Comparison of ENCODE assay signal across 9 cellular contexts in genomic region chr2:191114403-191114886, GRCh38. TPM values are rescaled to one million over a fixed set of nuclear protein-coding genes. Genes with fewer than 3 reads are reported as not detected.
DNase-seq lines count a peak whose midpoint lies in the region; ATAC-seq, FAIRE-seq and TF ChIP-seq lines count a peak whose summit lies in the region.
"Had no signal": no experiment of that assay in that cellular context is flagged by ENCODE, and none has a peak within 500 bp of the region (broad histone marks: within the 10 kb centered on the region; RNA-seq: fewer than 3 reads in every experiment).

No MANE protein-coding gene starts in this region.

- H3K36me3 ChIP-seq in right atrium auricular region (no peaks in the 10 kb centered on the region), HepG2 (replicated peaks in 1 of 2; ENCODE audit: control insufficient read depth in 1 of 2, insufficient read depth in 2 of 2, low read length in 2 of 2) (no peaks in the 10 kb centered on the region), mesendoderm (ENCODE audit: control insufficient read depth, insufficient read depth, low read length) (no peaks in the 10 kb centered on the region)

- H2BK15ac ChIP-seq in mesendoderm (replicated peaks; ENCODE audit: low read depth) = no peak overlapping the region

- no peaks in the 10 kb centered on the region for H3K79me1 ChIP-seq in mesendoderm (ENCODE audit: low read length)

- H3K4me1 ChIP-seq in right atrium auricular region = no peaks in the 10 kb centered on the region
- H3K4me1 ChIP-seq in HepG2 (ENCODE audit: insufficient read depth, low read length) = no peaks in the 10 kb centered on the region
- H3K4me1 ChIP-seq in mesendoderm (ENCODE audit: control insufficient read depth, low read depth, low read length) = no peaks in the 10 kb centered on the region

- no peak overlapping the region for H3K56ac ChIP-seq in mesendoderm (ENCODE audit: low read length)

- TF ChIP-seq RAD21 in HepG2 (CRISPR knock-in tag; IDR thresholded peaks at IDR 0.05) = no peak

- ATAC-seq in left cardiac atrium (peak; percentile 25 to 59), HG02938 (IDR thresholded peaks at IDR 0.05; ENCODE audit: unreplicated experiment) (peak; percentile 77), T-helper 17 cell (peak; percentile 23), HepG2 (no peak)

- H2BK5ac ChIP-seq in mesendoderm (ENCODE audit: low read length) = no peak overlapping the region

- no peaks in the 10 kb centered on the region for H3K9me3 ChIP-seq in right atrium auricular region
- H3K9me3 ChIP-seq in T-helper 17 cell (ENCODE audit: control insufficient read depth, low read length, poor library complexity, severe bottlenecking) = no peaks in the 10 kb centered on the region
- H3K9me3 ChIP-seq in HepG2 (ENCODE audit: low read length) = no peaks in the 10 kb centered on the region

- no peak overlapping the region for H2AK5ac ChIP-seq in mesendoderm (ENCODE audit: low read length)

- POLR2A ChIA-PET in HepG2 (lab: Yijun Ruan, JAX) = no interaction called here

- H4K8ac ChIP-seq in mesendoderm (ENCODE audit: low read depth, low read length) = no peak overlapping the region

- CTCF ChIA-PET in HepG2 (lab: Yijun Ruan, JAX; ENCODE audit: low intra/inter-chr PET ratio, low total read pairs) = no interaction called here

- no peak overlapping the region for H2AFZ ChIP-seq in HepG2 (ENCODE audit: low read length)

- TF ChIP-seq EP300 in HepG2 (IDR thresholded peaks at IDR 0.05; ENCODE audit: low read depth in 2 of 2, low read length in 2 of 2) (no peak), HepG2 (CRISPR knock-in tag; IDR thresholded peaks at IDR 0.05; ENCODE audit: borderline replicate concordance) (no peak)

- intact Hi-C loops in left cardiac atrium (cut with DNase I) = no loop called here
- intact Hi-C loops in HepG2 (cut with micrococcal nuclease; ENCODE audit: unreplicated experiment) = no loop called here

- no peak overlapping the region for H3K9ac ChIP-seq in HepG2 (ENCODE audit: insufficient read depth, low read depth, low read length)
- H3K9ac ChIP-seq in mesendoderm (ENCODE audit: low read length) = no peak overlapping the region

- peak overlapping the region; percentile 64 for H3K4me3 Mint-ChIP-seq in T-helper 17 cell

- no peaks in the 10 kb centered on the region for H3K27me3 Mint-ChIP-seq in T-helper 17 cell

- no peak overlapping the region for H3K4me2 ChIP-seq in HepG2 (ENCODE audit: low read depth, low read length)
- no peak overlapping the region for H3K4me2 ChIP-seq in mesendoderm (ENCODE audit: low read length)

- TF ChIP-seq CTCF in right atrium auricular region (IDR thresholded peaks at IDR 0.05) (no peak), HepG2 (CRISPR knock-in tag; IDR thresholded peaks at IDR 0.05) (no peak)

- DNase-seq in left cardiac atrium (no peak), right atrium auricular region (ENCODE audit: low spot score) (no peak), T-helper 17 cell (no peak), HepG2 (ENCODE audit: low spot score) (no peak), putamen (ENCODE audit: low spot score) (no peak), mesendoderm (no peak), kidney glomerular epithelial cell (lab: John Stamatoyannopoulos, UW) (no peak)

- no peak overlapping the region for H3K4ac ChIP-seq in mesendoderm (ENCODE audit: low read depth, low read length)

- no peak overlapping the region for H3K4me3 ChIP-seq in right atrium auricular region
- no peak overlapping the region for H3K4me3 ChIP-seq in HepG2 (replicated peaks in 1 of 3; ENCODE audit: insufficient read depth in 1 of 3, low read depth in 2 of 3, low read length in 3 of 3)
- H3K4me3 ChIP-seq in mesendoderm (ENCODE audit: low read length) = no peak overlapping the region

- no TSS peak for BruUV-seq in HepG2 (replicated peaks; lab: Mats Ljungman, UMichigan)

- no peak overlapping the region for H4K5ac ChIP-seq in mesendoderm (ENCODE audit: low read length)

- TF ChIP-seq POLR2A in HepG2 (IDR thresholded peaks at IDR 0.05; ENCODE audit: insufficient read depth in 1 of 2, low read depth in 2 of 2, low read length in 2 of 2) = no peak

- peaks cover 42% of the 10 kb centered on the region for H3K4me1 Mint-ChIP-seq in T-helper 17 cell

- WGBS in HepG2 (ENCODE audit: low lambda C conversion rate) = 2% methylated on average over 6 of the region's 6 CpGs
- no CpG with 5 or more reads among the region's 6 CpGs for WGBS in mesendoderm (ENCODE audit: extremely low coverage, insufficient coverage, low lambda C conversion rate)

- H3K18ac ChIP-seq in mesendoderm (ENCODE audit: low read length) = no peak overlapping the region

- H3K27ac ChIP-seq in right atrium auricular region (no peak overlapping the region), HepG2 (ENCODE audit: extremely low read length, insufficient read depth, low read length) (no peak overlapping the region), mesendoderm (ENCODE audit: low read depth, low read length) (no peak overlapping the region)
- H3K27ac ChIP-seq: VCaP had no signal

- H3K36me3 Mint-ChIP-seq in T-helper 17 cell (ENCODE audit: low read depth) = peaks cover 2% of the 10 kb centered on the region

- H3K27me3 ChIP-seq in right atrium auricular region (no peaks in the 10 kb centered on the region), HepG2 (ENCODE audit: control insufficient read depth in 1 of 2, insufficient read depth in 2 of 2, low read length in 2 of 2) (peaks cover 0 to 7% of the 10 kb centered on the region in 2 experiments; a peak in 2 of 5 replicates), mesendoderm (ENCODE audit: insufficient read depth, low read length, poor library complexity) (no peaks in the 10 kb centered on the region)

- no peak overlapping the region for H3K23ac ChIP-seq in mesendoderm (ENCODE audit: low read length)

- H3K27ac Mint-ChIP-seq in T-helper 17 cell = peak overlapping the region; percentile 86

- FAIRE-seq in HepG2 (lab: Jason Lieb, UNC) = no peak

- in situ Hi-C loops in HepG2 (cut with HindIII; ENCODE audit: extremely low pct_ligation_motif_present, low pct_unique_long_range_greater_than_20kb) = no loop called here

- no peak overlapping the region for H2BK120ac ChIP-seq in mesendoderm (ENCODE audit: low read depth, low read length)

- no peaks in the 10 kb centered on the region for H3K79me2 ChIP-seq in HepG2 (ENCODE audit: insufficient read depth, low read length)
- no peaks in the 10 kb centered on the region for H3K79me2 ChIP-seq in mesendoderm (ENCODE audit: control insufficient read depth, insufficient read depth, low read length)

- no peaks in the 10 kb centered on the region for H4K20me1 ChIP-seq in HepG2 (ENCODE audit: insufficient read depth, low read length)

TF ChIP-seq in HepG2, 621 proteins besides CTCF, POLR2A, EP300 and RAD21 (continues in another document):
- TF ChIP-seq RORA (CRISPR knock-in tag; IDR thresholded peaks at IDR 0.05) (no peak), KLF9 (CRISPR knock-in tag; IDR thresholded peaks at IDR 0.05; ENCODE audit: low read depth) (no peak), ZBTB38 (CRISPR knock-in tag; IDR thresholded peaks at IDR 0.05) (no peak), MAFK (conservative IDR thresholded peaks at IDR 0.05 in 1 of 2, IDR thresholded peaks at IDR 0.05 in 1 of 2; ENCODE audit: low read length in 2 of 2) (no peak), ZNF414 (CRISPR knock-in tag; IDR thresholded peaks at IDR 0.05) (no peak)

RNA-seq across cellular contexts. Expression of gene STAT4, which starts 36.3 kb away (rescaled TPM):
- total RNA-seq in left cardiac atrium = 10 to 100 TPM; 11.6 to 22.9 TPM
- total RNA-seq in right atrium auricular region = 10 to 100 TPM; 15.2 to 27.3 TPM
- 100 to 1,000 TPM; 117 to 128 TPM for total RNA-seq in T-helper 17 cell
- not detected in 2 replicates for total RNA-seq in HepG2 (2016; rRNA removed; fragmentation: Illumina TruSeq; extraction: Trizol)
- not detected in 2 replicates for total RNA-seq in HepG2 (2016; cell fraction: cytosol; rRNA removed; fragmentation: Illumina TruSeq; extraction: Trizol; ENCODE audit: low read depth)
- 0.09 TPM in 1 of 2 replicates, not detected in the other for total RNA-seq in HepG2 (2016; cell fraction: insoluble cytoplasmic fraction; rRNA removed; fragmentation: Illumina TruSeq; extraction: Trizol)
- total RNA-seq in HepG2 (2016; cell fraction: membrane; rRNA removed; fragmentation: Illumina TruSeq; extraction: Trizol) = 0.09 TPM in 1 of 2 replicates, not detected in the other
- total RNA-seq in HepG2 (2016; cell fraction: nucleus; rRNA removed; fragmentation: Illumina TruSeq; extraction: Trizol) = 0.43 TPM in 1 of 2 replicates, not detected in the other
- 0.37 and 0.40 TPM in 2 replicates for polyA plus RNA-seq in HepG2 (2011; rRNA removed)
- polyA plus RNA-seq in HepG2 (2011; cell fraction: cytosol; rRNA removed) = 0.14 and 0.19 TPM in 2 replicates
- polyA plus RNA-seq in HepG2 (2011; cell fraction: nucleus; rRNA removed) = 1.0 and 1.4 TPM in 2 replicates
- polyA plus RNA-seq in HepG2 (2012) = 0.20 and 0.23 TPM in 2 replicates
- not detected in 2 replicates for polyA plus RNA-seq in HepG2 (2016; cell fraction: cytosol; fragmentation: Illumina TruSeq; extraction: Trizol; ENCODE audit: low read depth)
- not detected in 2 replicates for polyA plus RNA-seq in HepG2 (2016; cell fraction: insoluble cytoplasmic fraction; fragmentation: Illumina TruSeq; extraction: Trizol; ENCODE audit: low read depth)
- not detected in 2 replicates for polyA plus RNA-seq in HepG2 (2016; cell fraction: membrane; fragmentation: Illumina TruSeq; extraction: Trizol; ENCODE audit: low read depth)
- 0.16 and 0.21 TPM in 2 replicates for polyA plus RNA-seq in HepG2 (2016; cell fraction: nucleus; fragmentation: Illumina TruSeq; extraction: Trizol; ENCODE audit: insufficient read depth, low read depth)
- 0.50 and 0.63 TPM in 2 replicates for polyA minus RNA-seq in HepG2 (2011; rRNA and poly(A)+ RNA removed; ENCODE audit: low replicate concordance)
- 0.30 TPM in 1 of 2 replicates, not detected in the other for polyA minus RNA-seq in HepG2 (2011; cell fraction: cytosol; rRNA and poly(A)+ RNA removed)
- 3.6 and 4.0 TPM in 2 replicates for polyA minus RNA-seq in HepG2 (2011; cell fraction: nucleus; rRNA and poly(A)+ RNA removed)
- polyA plus RNA-seq in mesendoderm (2013, experiment 1 of 2) = 0.14 TPM
- 0.32 TPM for polyA plus RNA-seq in mesendoderm (2013, experiment 2 of 2)

Comparison
In these comparisons a context has a peak if more than half of its experiments do, and no peak if none do; other contexts are left out.
1. RNA of gene STAT4, which starts 36.3 kb away (total RNA-seq): 117 to 128 TPM in T-helper 17 cell, 15.2 to 27.3 TPM in right atrium auricular region and 11.6 to 22.9 TPM in left cardiac atrium; 0.09 to 0.43 TPM in HepG2; every median in the first group is over 4 times any median in the second.